In genomic region chr3:51622402-51622801, GRCh38 we compare ENCODE assay signal across 10 cellular contexts. TPM values are rescaled to one million over a fixed set of nuclear protein-coding genes. Genes with fewer than 3 reads are reported as not detected.
DNase-seq lines count a peak whose midpoint lies in the region; ATAC-seq and TF ChIP-seq lines count a peak whose summit lies in the region.
"Had no signal": no experiment of that assay in that cellular context is flagged by ENCODE, and none has a peak within 500 bp of the region (broad histone marks: within the 10 kb centered on the region; RNA-seq: fewer than 3 reads in every experiment).

No MANE protein-coding gene starts in this region.

- peak; percentile 66 for DNase-seq in AG08395 (ENCODE audit: low spot score)
- peak; percentile 3 for DNase-seq in M059J (ENCODE audit: low read depth)
- peak; percentile 29 to 36 for DNase-seq in fibroblast of lung (ENCODE audit: low read depth in 2 of 2)
- DNase-seq in prostate gland (ENCODE audit: low spot score) = no peak
- no peak for DNase-seq in DMS114 treated with DMSO at 0.1 percent for 48 hours (lab: John Stamatoyannopoulos, UW; ENCODE audit: unreplicated experiment)
- DNase-seq: activated CD4-positive, alpha-beta T cell treated with anti-CD3 and anti-CD28 coated beads for 1 hour had no signal

- intact Hi-C loops in prostate gland (cut with DNase I) = no loop called here

- no peak for TF ChIP-seq CTCF in fibroblast of lung (conservative IDR thresholded peaks at IDR 0.05 in 1 of 2, IDR thresholded peaks at IDR 0.05 in 1 of 2; ENCODE audit: low read depth in 1 of 2, low read length in 2 of 2)
- TF ChIP-seq CTCF in prostate gland (IDR thresholded peaks at IDR 0.05) = no peak

- H3K4me1 ChIP-seq in fibroblast of lung (ENCODE audit: control insufficient read depth, extremely low read depth, insufficient read depth, low read length) (peaks cover 19% of the 10 kb centered on the region), prostate gland (replicated peaks) (peaks cover 4% of the 10 kb centered on the region)

- no peaks in the 10 kb centered on the region for H4K20me1 ChIP-seq in fibroblast of lung (ENCODE audit: control insufficient read depth, extremely low read depth, insufficient read depth, low read length)

- H3K9me3 ChIP-seq in fibroblast of lung (ENCODE audit: control insufficient read depth, insufficient read depth, low read depth, low read length) (no peaks in the 10 kb centered on the region), prostate gland (no peaks in the 10 kb centered on the region)
- H3K9me3 ChIP-seq: heart left ventricle had no signal

- no peak for TF ChIP-seq POLR2A in prostate gland (IDR thresholded peaks at IDR 0.05)

- no peak overlapping the region for H3K9ac ChIP-seq in fibroblast of lung (ENCODE audit: insufficient read depth, low read length)

- no peaks in the 10 kb centered on the region for H3K36me3 ChIP-seq in fibroblast of lung (ENCODE audit: control insufficient read depth, insufficient read depth, low read length)
- no peaks in the 10 kb centered on the region for H3K36me3 ChIP-seq in prostate gland

- ATAC-seq in GM18870 (IDR thresholded peaks at IDR 0.05; ENCODE audit: unreplicated experiment) (no peak), GM21515 (IDR thresholded peaks at IDR 0.05; ENCODE audit: unreplicated experiment) (no peak), HG02759 (IDR thresholded peaks at IDR 0.05; ENCODE audit: unreplicated experiment) (no peak)

- no peak overlapping the region for H2AFZ ChIP-seq in fibroblast of lung (ENCODE audit: low read length)

- H3K27me3 ChIP-seq in fibroblast of lung (ENCODE audit: control insufficient read depth, insufficient read depth, low read length) = no peaks in the 10 kb centered on the region
- H3K27me3 ChIP-seq in prostate gland (replicated peaks; ENCODE audit: insufficient read depth) = no peaks in the 10 kb centered on the region
- H3K27me3 ChIP-seq: heart left ventricle had no signal

- 80% methylated on average over 3 of the region's 3 CpGs for WGBS in prostate gland

- H3K4me3 ChIP-seq in fibroblast of lung (replicated peaks in 1 of 4; ENCODE audit: control extremely low read depth in 1 of 4, insufficient read depth in 1 of 4, low read depth in 3 of 4, low read length in 4 of 4) = no peak overlapping the region
- no peak overlapping the region for H3K4me3 ChIP-seq in prostate gland
- H3K4me3 ChIP-seq: heart left ventricle had no signal

- H3K27ac ChIP-seq in fibroblast of lung (ENCODE audit: insufficient read depth, low read length) = no peak overlapping the region
- H3K27ac ChIP-seq in prostate gland = peak overlapping the region; percentile 52 to 65

- H3K4me2 ChIP-seq in fibroblast of lung (ENCODE audit: extremely low read depth, insufficient read depth, low read length) = no peak overlapping the region

- peaks cover 3% of the 10 kb centered on the region for H3K79me2 ChIP-seq in fibroblast of lung (ENCODE audit: control insufficient read depth, insufficient read depth, low read length)

RNA-seq across cellular contexts. Expression of gene TEX264, which starts 48.6 kb away (rescaled TPM):
- 56.3 and 61.0 TPM in 2 replicates for total RNA-seq in M059J (2014; rRNA removed; shearing (Covaris generic))
- total RNA-seq in fibroblast of lung = 51.0 and 54.4 TPM in 2 replicates
- 34.3 and 44.1 TPM in 2 replicates for polyA plus RNA-seq in fibroblast of lung
- 34.4 and 44.2 TPM in 2 replicates for polyA plus RNA-seq in fibroblast of lung (2012)
- 87.4 and 115 TPM in 2 replicates for polyA minus RNA-seq in fibroblast of lung (ENCODE audit: low replicate concordance)
- total RNA-seq in prostate gland = 100 to 1,000 TPM; 157 to 214 TPM

Comparison
In these comparisons a context has a peak if more than half of its experiments do, and no peak if none do; other contexts are left out.
1. DNase-seq: peak in AG08395 (single experiment), M059J (single experiment) and fibroblast of lung (2 of 2); none in prostate gland (single experiment) and DMS114 treated with DMSO at 0.1 percent for 48 hours (single experiment).